In the genomic region with DNA sequence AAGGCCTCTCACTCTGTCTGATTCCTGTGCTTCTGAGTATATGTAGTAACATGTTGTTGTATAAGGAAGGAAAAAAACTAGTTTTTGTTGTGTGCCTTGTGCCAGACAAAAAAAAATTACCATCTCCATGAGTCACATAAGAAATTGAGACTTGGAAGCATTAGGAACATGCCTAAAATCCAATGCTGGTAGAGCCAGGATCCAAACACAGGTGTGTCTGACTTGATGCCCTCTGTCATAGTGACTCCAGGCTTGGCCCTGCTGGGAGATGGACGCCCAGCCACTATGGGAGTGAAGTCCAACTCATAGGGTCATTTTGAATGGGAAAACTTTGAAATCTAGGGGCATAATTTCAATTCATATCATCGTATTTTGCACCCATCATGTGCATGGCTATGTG, we compare ENCODE assay signal across 35 cellular contexts.
"Had no signal": no experiment of that assay in that cellular context is flagged by ENCODE, and none has a peak within 500 bp of the region (broad histone marks: within the 10 kb centered on the region; RNA-seq: fewer than 3 reads in every experiment).

No MANE protein-coding gene starts in this region.

- H3K27me3 Mint-ChIP-seq: activated naive CD4-positive, alpha-beta T cell treated with anti-CD3 and anti-CD28 coated beads, Interleukin-2, amount 50 U/mL, for 24 hours; activated naive CD8-positive, alpha-beta T cell treated with anti-CD3 and anti-CD28 coated beads, Interleukin-2, amount 50 U/mL, for 24 hours had no signal

- H3K27ac Mint-ChIP-seq: activated CD4-positive, alpha-beta memory T cell treated with anti-CD3 and anti-CD28 coated beads, Interleukin-2, amount 10 ng/mL, durations not matched to agents 7 days and 5 days; activated CD4-positive, alpha-beta T cell treated with anti-CD3 and anti-CD28 coated beads, Interleukin-2, amount 10 ng/mL, durations not matched to agents 7 days and 5 days; activated naive CD4-positive, alpha-beta T cell treated with anti-CD3 and anti-CD28 coated beads, Interleukin-2, amount 50 U/mL, for 24 hours; activated naive CD8-positive, alpha-beta T cell treated with anti-CD3 and anti-CD28 coated beads, Interleukin-2, amount 50 U/mL, for 24 hours; activated T-cell treated with anti-CD3 and anti-CD28 coated beads, Interleukin-2, amount 50 U/mL, for 24 hours; activated T-helper 17 cell treated with anti-CD3 and anti-CD28 coated beads, Interleukin-2, amount 50 U/mL, for 72 hours; stimulated activated memory B cell treated with anti-CD40 and anti-IgM and Interleukin-4, amounts not matched to agents 10 μg/mL and 1 μg/mL and 100 μg/mL, for 72 hours; stimulated activated naive CD8-positive, alpha-beta T cell treated with anti-CD3 and anti-CD28 coated beads, Interleukin-15, amount 100 ng/mL, for 72 hours; WTC11 had no signal

- H3K27me3 ChIP-seq: breast epithelium, colonic mucosa, dorsolateral prefrontal cortex, pancreas, sigmoid colon, upper lobe of right lung had no signal

- ATAC-seq: activated naive CD8-positive, alpha-beta T cell treated with anti-CD3 and anti-CD28 coated beads, Interleukin-2, amount 50 U/mL, for 24 hours; activated T-helper 17 cell treated with anti-CD3 and anti-CD28 coated beads, Interleukin-2, amount 50 U/mL, for 72 hours; stimulated activated memory B cell treated with anti-CD40 and anti-IgM and Interleukin-4, amounts not matched to agents 10 μg/mL and 1 μg/mL and 100 μg/mL, for 72 hours; stimulated activated naive CD8-positive, alpha-beta T cell treated with anti-CD3 and anti-CD28 coated beads, Interleukin-15, amount 100 ng/mL, for 72 hours; upper lobe of right lung; WTC11 had no signal

- H3K36me3 Mint-ChIP-seq: stimulated activated memory B cell treated with anti-CD40 and anti-IgM and Interleukin-4, amounts not matched to agents 10 μg/mL and 1 μg/mL and 100 μg/mL, for 72 hours had no signal

- H3K27ac ChIP-seq: colonic mucosa, left ventricle myocardium inferior, neutrophil, pancreas, psoas muscle, sigmoid colon, upper lobe of right lung had no signal

- FAIRE-seq: islet of Langerhans, pancreas, small intestine had no signal

- DNase-seq: activated CD4-positive, alpha-beta memory T cell treated with anti-CD3 and anti-CD28 coated beads, Interleukin-2, amount 10 ng/mL, durations not matched to agents 7 days and 5 days; activated CD4-positive, alpha-beta T cell treated with anti-CD3 and anti-CD28 coated beads for 1 hour; activated CD4-positive, alpha-beta T cell treated with anti-CD3 and anti-CD28 coated beads, Interleukin-2, amount 10 ng/mL, durations not matched to agents 7 days and 5 days; activated CD8-positive, alpha-beta memory T cell treated with anti-CD3 and anti-CD28 coated beads, Interleukin-2, amount 50 U/mL, for 48 hours; activated gamma-delta T cell treated with Interleukin-2 at 50 U/mL for 16 hours; activated naive CD8-positive, alpha-beta T cell treated with anti-CD3 and anti-CD28 coated beads, Interleukin-2, amount 50 U/mL, for 24 hours; activated T-cell treated with anti-CD3 and anti-CD28 coated beads, Interleukin-2, amount 50 U/mL, for 24 hours; colonic mucosa; dorsolateral prefrontal cortex; effector memory CD4-positive, alpha-beta T cell; erythroblast; foreskin melanocyte; left ventricle myocardium inferior; mesendoderm; psoas muscle; sigmoid colon; small intestine; stimulated activated CD4-positive, alpha-beta T cell treated with anti-CD3 and anti-CD28 coated beads, Interleukin-1b, Interleukin-23, amount 100 ng/mL, for 48 hours; stimulated activated CD4-positive, alpha-beta T cell treated with anti-CD3 and anti-CD28 coated beads, Interleukin-4, amount 100 ng/mL, for 4 hours; stimulated activated CD8-positive, alpha-beta memory T cell treated with anti-CD3 and anti-CD28 coated beads, Interleukin-4, amount 100 ng/mL, for 48 hours; stimulated activated naive CD8-positive, alpha-beta T cell treated with anti-CD3 and anti-CD28 coated beads, Interleukin-15, amount 100 ng/mL, for 72 hours; substantia nigra; T-helper 2 cell; upper lobe of right lung had no signal

- H3K4me1 Mint-ChIP-seq: activated CD4-positive, alpha-beta memory T cell treated with anti-CD3 and anti-CD28 coated beads, Interleukin-2, amount 10 ng/mL, durations not matched to agents 7 days and 5 days; activated CD4-positive, alpha-beta T cell treated with anti-CD3 and anti-CD28 coated beads, Interleukin-2, amount 10 ng/mL, durations not matched to agents 7 days and 5 days; activated naive CD4-positive, alpha-beta T cell treated with anti-CD3 and anti-CD28 coated beads, Interleukin-2, amount 50 U/mL, for 24 hours; activated naive CD8-positive, alpha-beta T cell treated with anti-CD3 and anti-CD28 coated beads, Interleukin-2, amount 50 U/mL, for 24 hours; activated T-helper 17 cell treated with anti-CD3 and anti-CD28 coated beads, Interleukin-2, amount 50 U/mL, for 72 hours; central memory CD8-positive, alpha-beta T cell; stimulated activated memory B cell treated with anti-CD40 and anti-IgM and Interleukin-4, amounts not matched to agents 10 μg/mL and 1 μg/mL and 100 μg/mL, for 72 hours; stimulated activated naive CD8-positive, alpha-beta T cell treated with anti-CD3 and anti-CD28 coated beads, Interleukin-15, amount 100 ng/mL, for 72 hours had no signal

- H3K4me3 Mint-ChIP-seq: activated CD4-positive, alpha-beta memory T cell treated with anti-CD3 and anti-CD28 coated beads, Interleukin-2, amount 10 ng/mL, durations not matched to agents 7 days and 5 days; activated CD4-positive, alpha-beta T cell treated with anti-CD3 and anti-CD28 coated beads, Interleukin-2, amount 10 ng/mL, durations not matched to agents 7 days and 5 days; activated naive CD4-positive, alpha-beta T cell treated with anti-CD3 and anti-CD28 coated beads, Interleukin-2, amount 50 U/mL, for 24 hours; activated naive CD8-positive, alpha-beta T cell treated with anti-CD3 and anti-CD28 coated beads, Interleukin-2, amount 50 U/mL, for 24 hours; activated T-cell treated with anti-CD3 and anti-CD28 coated beads, Interleukin-2, amount 50 U/mL, for 24 hours; activated T-helper 17 cell treated with anti-CD3 and anti-CD28 coated beads, Interleukin-2, amount 50 U/mL, for 72 hours; central memory CD8-positive, alpha-beta T cell; nephron; stimulated activated memory B cell treated with anti-CD40 and anti-IgM and Interleukin-4, amounts not matched to agents 10 μg/mL and 1 μg/mL and 100 μg/mL, for 72 hours; stimulated activated naive CD8-positive, alpha-beta T cell treated with anti-CD3 and anti-CD28 coated beads, Interleukin-15, amount 100 ng/mL, for 72 hours; WTC11 had no signal

- H3K9me3 Mint-ChIP-seq: activated CD4-positive, alpha-beta memory T cell treated with anti-CD3 and anti-CD28 coated beads, Interleukin-2, amount 10 ng/mL, durations not matched to agents 7 days and 5 days; activated CD4-positive, alpha-beta T cell treated with anti-CD3 and anti-CD28 coated beads, Interleukin-2, amount 10 ng/mL, durations not matched to agents 7 days and 5 days; activated naive CD4-positive, alpha-beta T cell treated with anti-CD3 and anti-CD28 coated beads, Interleukin-2, amount 50 U/mL, for 24 hours; activated T-helper 17 cell treated with anti-CD3 and anti-CD28 coated beads, Interleukin-2, amount 50 U/mL, for 72 hours; central memory CD8-positive, alpha-beta T cell; stimulated activated naive CD8-positive, alpha-beta T cell treated with anti-CD3 and anti-CD28 coated beads, Interleukin-15, amount 100 ng/mL, for 72 hours had no signal

- H3K36me3 ChIP-seq: breast epithelium, colonic mucosa, neutrophil, pancreas, sigmoid colon, upper lobe of right lung had no signal

- H3K4me3 ChIP-seq: breast epithelium, colonic mucosa, dorsolateral prefrontal cortex, left ventricle myocardium inferior, lung, pancreas, psoas muscle, sigmoid colon, upper lobe of right lung had no signal

- H3K9me3 ChIP-seq: breast epithelium, colonic mucosa, neutrophil, pancreas, psoas muscle, upper lobe of right lung had no signal

- H3K4me1 ChIP-seq: breast epithelium, colonic mucosa, pancreas, upper lobe of right lung had no signal
